ENCODE assay signal across 21 cellular contexts in the genomic region with DNA sequence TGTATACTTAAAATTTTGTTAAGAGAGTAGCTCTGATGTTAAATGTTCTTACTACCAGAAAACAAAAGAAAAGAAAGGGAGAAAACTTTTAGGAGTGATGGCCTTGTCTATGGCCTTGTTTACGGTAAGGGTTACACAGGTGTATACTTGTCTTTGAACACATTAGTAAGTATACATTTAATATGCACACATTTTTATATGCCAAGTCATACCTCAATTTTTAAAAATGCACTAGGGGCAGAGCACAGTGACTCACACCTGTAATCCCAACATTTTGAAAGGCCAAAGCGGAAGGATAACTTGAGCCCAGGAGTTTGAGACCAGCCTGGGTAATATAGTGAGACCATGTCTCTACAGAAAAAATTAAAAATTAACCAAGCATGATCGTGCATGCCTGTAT.
DNase-seq lines count a peak whose midpoint lies in the region; ATAC-seq, FAIRE-seq and TF ChIP-seq lines count a peak whose summit lies in the region.
"Had no signal": no experiment of that assay in that cellular context is flagged by ENCODE, and none has a peak within 500 bp of the region (broad histone marks: within the 10 kb centered on the region; RNA-seq: fewer than 3 reads in every experiment).

No MANE protein-coding gene starts in this region.

- no peaks in the 10 kb centered on the region for H3K9me3 ChIP-seq in suprapubic skin
- H3K9me3 ChIP-seq in ovary: no peaks in the 10 kb centered on the region
- H3K9me3 ChIP-seq: A549; BLaER1 treated with 17β-estradiol and CSF1 and Interleukin-3, amounts not matched to agents 10 nM and 100 nM; HAP-1 had no signal

- intact Hi-C loops in ovary (cut with DNase I): loop anchor here in 1 of 4 donors (10.0 kb wide), 1 partner anchor 87 kb away; no protein-coding TSS in a partner anchor

- H3K4me1 ChIP-seq in suprapubic skin (no peaks in the 10 kb centered on the region), ovary (ENCODE audit: insufficient read depth) (peaks cover 3% of the 10 kb centered on the region)
- H3K4me1 ChIP-seq: A549, HAP-1 had no signal

- TF ChIP-seq POLR2A in suprapubic skin (IDR thresholded peaks at IDR 0.05): no peak
- no peak for TF ChIP-seq POLR2A in ovary (IDR thresholded peaks at IDR 0.05)

- ATAC-seq in esophagus mucosa: peak; percentile 51
- ATAC-seq: A549; CD8-positive, alpha-beta T cell had no signal

- TF ChIP-seq CTCF in bronchial epithelial cell (IDR thresholded peaks at IDR 0.05; ENCODE audit: insufficient read depth, low read length, severe bottlenecking): no peak
- TF ChIP-seq CTCF in suprapubic skin (IDR thresholded peaks at IDR 0.05): no peak
- TF ChIP-seq CTCF in ovary (IDR thresholded peaks at IDR 0.05): no peak

- TF ChIP-seq EP300 in suprapubic skin (IDR thresholded peaks at IDR 0.05): no peak
- no peak for TF ChIP-seq EP300 in ovary (IDR thresholded peaks at IDR 0.05)

- H3K36me3 ChIP-seq in bronchial epithelial cell (ENCODE audit: control insufficient read depth, insufficient read depth, low read length) (no peaks in the 10 kb centered on the region), suprapubic skin (no peaks in the 10 kb centered on the region), ovary (no peaks in the 10 kb centered on the region)
- H3K36me3 ChIP-seq: BLaER1 treated with 17β-estradiol and CSF1 and Interleukin-3, amounts not matched to agents 10 nM and 100 nM; HAP-1 had no signal

- WGBS in suprapubic skin: 90% methylated on average over 3 of the region's 3 CpGs
- WGBS in ovary, 3 donors: 91 to 95% (median 94%) methylated on average over 3 of the region's 3 CpGs

- peak; percentile 15 for DNase-seq in DMS53 (lab: John Stamatoyannopoulos, UW)
- DNase-seq in DMS53 treated with DMSO at 0.1 percent for 48 hours (lab: John Stamatoyannopoulos, UW; ENCODE audit: unreplicated experiment): no peak
- peak; percentile 46 for DNase-seq in bronchial epithelial cell (ENCODE audit: low read depth)
- DNase-seq in renal cortical epithelial cell (ENCODE audit: low read depth): peak; percentile 25
- no peak for DNase-seq in effector CD8-positive, alpha-beta T cell (lab: John Stamatoyannopoulos, UW)
- DNase-seq in suprapubic skin (ENCODE audit: low spot score in 2 of 2): no peak
- DNase-seq in ovary: no peak
- DNase-seq: Calu3; CD8-positive, alpha-beta T cell; DMS 273 treated with DMSO at 0.1 percent for 48 hours; DMS79; GDM1; GM23248 had no signal

- no peak for FAIRE-seq in bronchial epithelial cell (lab: Jason Lieb, UNC)
- FAIRE-seq: GM12892, GM18507 had no signal

- H3K27ac ChIP-seq in suprapubic skin (no peak overlapping the region), ovary (no peak overlapping the region)
- H3K27ac ChIP-seq: 22Rv1; A549; BLaER1 treated with 17β-estradiol and CSF1 and Interleukin-3, amounts not matched to agents 10 nM and 100 nM; GM23248; HL-60 had no signal

- H3K27me3 ChIP-seq in bronchial epithelial cell (ENCODE audit: control insufficient read depth, insufficient read depth, low read length) (no peaks in the 10 kb centered on the region), suprapubic skin (no peaks in the 10 kb centered on the region), ovary (no peaks in the 10 kb centered on the region)
- H3K27me3 ChIP-seq: BLaER1 treated with 17β-estradiol and CSF1 and Interleukin-3, amounts not matched to agents 10 nM and 100 nM had no signal

- H3K4me3 ChIP-seq in bronchial epithelial cell (ENCODE audit: low read depth, low read length) (no peak overlapping the region), suprapubic skin (no peak overlapping the region), ovary (no peak overlapping the region)
- H3K4me3 ChIP-seq: A549; BLaER1 treated with 17β-estradiol and CSF1 and Interleukin-3, amounts not matched to agents 10 nM and 100 nM; GM23248; HAP-1 had no signal

Comparison
In these comparisons a context has a peak if more than half of its experiments do, and no peak if none do; other contexts are left out.
1. DNase-seq: peak in DMS53 (single experiment), bronchial epithelial cell (single experiment) and renal cortical epithelial cell (single experiment); none in DMS53 treated with DMSO at 0.1 percent for 48 hours (single experiment), effector CD8-positive, alpha-beta T cell (single experiment), suprapubic skin (0 of 2) and ovary (0 of 5).